Comparison of ENCODE assay signal across 14 cellular contexts in genomic region chr7:139181404-139181803, GRCh38. TPM values are rescaled to one million over a fixed set of nuclear protein-coding genes. Genes with fewer than 3 reads are reported as not detected.
DNase-seq lines count a peak whose midpoint lies in the region; TF ChIP-seq lines count a peak whose summit lies in the region.
"Had no signal": no experiment of that assay in that cellular context is flagged by ENCODE, and none has a peak within 500 bp of the region (broad histone marks: within the 10 kb centered on the region; RNA-seq: fewer than 3 reads in every experiment).

No MANE protein-coding gene starts in this region.

- peaks cover 27% of the 10 kb centered on the region for H3F3A ChIP-seq in SK-N-SH (replicated peaks; ENCODE audit: insufficient read depth)

- no peak overlapping the region for H3K4me3 ChIP-seq in HUES48 (ENCODE audit: low read depth, low read length)
- H3K4me3 ChIP-seq in SK-N-SH (ENCODE audit: low read depth in 2 of 2, low read length in 1 of 2) = no peak overlapping the region
- no peak overlapping the region for H3K4me3 ChIP-seq in sigmoid colon
- H3K4me3 ChIP-seq: SJSA1 had no signal

- 54% methylated on average over 2 of the region's 2 CpGs for WGBS in SK-N-SH (ENCODE audit: low lambda C conversion rate)
- WGBS in sigmoid colon, 2 donors = 89 to 93% methylated on average over 2 of the region's 2 CpGs

- H3K27me3 ChIP-seq in HUES48 (ENCODE audit: control insufficient read depth, insufficient read depth, low read length) (no peaks in the 10 kb centered on the region), SK-N-SH (ENCODE audit: insufficient read depth) (no peaks in the 10 kb centered on the region), sigmoid colon (no peaks in the 10 kb centered on the region)
- H3K27me3 ChIP-seq: SJSA1 had no signal

- no peak for TF ChIP-seq POLR2A in sigmoid colon (IDR thresholded peaks at IDR 0.05)

- TF ChIP-seq CTCF in SK-N-SH (IDR thresholded peaks at IDR 0.05) = no peak
- no peak for TF ChIP-seq CTCF in sigmoid colon (IDR thresholded peaks at IDR 0.05)

- POLR2A ChIA-PET in SK-N-SH (lab: Yijun Ruan, JAX) = no interaction called here

- no peak overlapping the region for H2AFZ ChIP-seq in SK-N-SH (ENCODE audit: low read depth)

- H3K4me1 ChIP-seq in HUES48 (ENCODE audit: control insufficient read depth, insufficient read depth, low read length) = peaks cover 38% of the 10 kb centered on the region
- H3K4me1 ChIP-seq in SK-N-SH (ENCODE audit: control insufficient read depth in 1 of 2, insufficient read depth in 2 of 2, low read depth in 1 of 2, low read length in 1 of 2) = peaks cover 2 to 11% of the 10 kb centered on the region in 2 experiments; a peak in 1 of 4 replicates
- no peaks in the 10 kb centered on the region for H3K4me1 ChIP-seq in sigmoid colon

- H3K9me3 ChIP-seq in HUES48 (ENCODE audit: control insufficient read depth, insufficient read depth, low read length) (no peaks in the 10 kb centered on the region), SK-N-SH (no peaks in the 10 kb centered on the region), sigmoid colon (no peaks in the 10 kb centered on the region)
- H3K9me3 ChIP-seq: SJSA1 had no signal

- CTCF ChIA-PET in SK-N-SH (lab: Yijun Ruan, JAX) = interaction anchor here (1.1 kb wide), 1 partner anchor 38 kb away, joined by 3 read pairs; no protein-coding TSS in a partner anchor

- no peaks in the 10 kb centered on the region for H3K9me2 ChIP-seq in SK-N-SH

- intact Hi-C loops in sigmoid colon (cut with DNase I) = no loop called here

- TF ChIP-seq RAD21 in SK-N-SH (IDR thresholded peaks at IDR 0.05; ENCODE audit: low read length) = no peak

- no peak for TF ChIP-seq EP300 in SK-N-SH (IDR thresholded peaks at IDR 0.05; ENCODE audit: borderline replicate concordance in 1 of 2, low read depth in 1 of 2, low read length in 1 of 2)
- TF ChIP-seq EP300 in sigmoid colon (IDR thresholded peaks at IDR 0.05) = no peak

- no peaks in the 10 kb centered on the region for H3K79me2 ChIP-seq in SK-N-SH (ENCODE audit: insufficient read depth)

- no peaks in the 10 kb centered on the region for H4K20me1 ChIP-seq in SK-N-SH (ENCODE audit: insufficient read depth)

- H3K27ac ChIP-seq in HUES48 (ENCODE audit: low read depth, low read length) (peak overlapping the region; percentile 81), SK-N-SH (ENCODE audit: low read depth in 2 of 2, low read length in 1 of 2) (peak overlapping the region in 1 of 2 experiments; percentile 64; a peak in 2 of 4 replicates), epithelial cell of prostate (peak overlapping the region; percentile 42), sigmoid colon (no peak overlapping the region)
- H3K27ac ChIP-seq: SJSA1 had no signal

- H3K9ac ChIP-seq in HUES48 (ENCODE audit: low read depth, low read length) (no peak overlapping the region), SK-N-SH (no peak overlapping the region)

- DNase-seq in EL = peak; percentile 20
- no peak for DNase-seq in SK-N-SH
- no peak for DNase-seq in epithelial cell of prostate (ENCODE audit: low read depth, low spot score)
- no peak for DNase-seq in DMS79 treated with DMSO at 0.1 percent for 48 hours (lab: John Stamatoyannopoulos, UW)
- DNase-seq in islet precursor cell = no peak
- no peak for DNase-seq in sigmoid colon
- no peak for DNase-seq in DMS 273 treated with DMSO at 0.1 percent for 48 hours (lab: John Stamatoyannopoulos, UW)
- DNase-seq: C1 segment of cervical spinal cord, MM.1S, NCI-H187, NCI-H446, NCI-H69 had no signal

- H3K4me2 ChIP-seq in SK-N-SH = no peak overlapping the region

- H3K36me3 ChIP-seq in HUES48 (ENCODE audit: control insufficient read depth, insufficient read depth, low read length) (no peaks in the 10 kb centered on the region), SK-N-SH (replicated peaks in 1 of 2; ENCODE audit: control insufficient read depth in 1 of 2, insufficient read depth in 2 of 2, low read length in 1 of 2) (peaks cover 16 to 33% of the 10 kb centered on the region in 2 experiments), sigmoid colon (peaks cover 0 to 42% (median 3%) of the 10 kb centered on the region in 4 donors)
- H3K36me3 ChIP-seq: SJSA1 had no signal

TF ChIP-seq in SK-N-SH, 30 proteins besides CTCF, POLR2A, EP300 and RAD21:
- peak; percentile 36; the same call in 1 of the 2 replicates for TF ChIP-seq JUND (IDR thresholded peaks at IDR 0.05)
- TF ChIP-seq REST (IDR thresholded peaks at IDR 0.05; ENCODE audit: low read depth, low read length) = no peak
- TF ChIP-seq RXRA (IDR thresholded peaks at IDR 0.05; ENCODE audit: borderline replicate concordance, low read depth) = no peak
- TF ChIP-seq EZH2phosphoT487 (IDR thresholded peaks at IDR 0.05; ENCODE audit: borderline replicate concordance, low read depth) = no peak
- TF ChIP-seq FOXM1 (IDR thresholded peaks at IDR 0.05; ENCODE audit: low read depth) = no peak
- no peak for TF ChIP-seq SMC3 (IDR thresholded peaks at IDR 0.05; ENCODE audit: low read depth, low read length)
- TF ChIP-seq, protein P1, sequence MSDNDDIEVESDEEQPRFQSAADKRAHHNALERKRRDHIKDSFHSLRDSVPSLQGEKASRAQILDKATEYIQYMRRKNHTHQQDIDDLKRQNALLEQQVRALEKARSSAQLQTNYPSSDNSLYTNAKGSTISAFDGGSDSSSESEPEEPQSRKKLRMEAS (IDR thresholded peaks at IDR 0.05; ENCODE audit: low read depth) = no peak
- no peak for TF ChIP-seq POLR2AphosphoS5 (IDR thresholded peaks at IDR 0.05; ENCODE audit: low read depth, low read length)
- no peak for TF ChIP-seq RCOR1 (IDR thresholded peaks at IDR 0.05; ENCODE audit: low read length)
- no peak for TF ChIP-seq USF2 (IDR thresholded peaks at IDR 0.05; ENCODE audit: borderline replicate concordance, low read depth, low read length)
- no peak for TF ChIP-seq MEF2A (IDR thresholded peaks at IDR 0.05; ENCODE audit: borderline replicate concordance, low read depth)
- TF ChIP-seq, protein P2, sequence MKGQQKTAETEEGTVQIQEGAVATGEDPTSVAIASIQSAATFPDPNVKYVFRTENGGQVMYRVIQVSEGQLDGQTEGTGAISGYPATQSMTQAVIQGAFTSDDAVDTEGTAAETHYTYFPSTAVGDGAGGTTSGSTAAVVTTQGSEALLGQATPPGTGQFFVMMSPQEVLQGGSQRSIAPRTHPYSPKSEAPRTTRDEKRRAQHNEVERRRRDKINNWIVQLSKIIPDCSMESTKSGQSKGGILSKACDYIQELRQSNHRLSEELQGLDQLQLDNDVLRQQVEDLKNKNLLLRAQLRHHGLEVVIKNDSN (IDR thresholded peaks at IDR 0.05; ENCODE audit: borderline replicate concordance, low read depth) = no peak
- TF ChIP-seq TEAD4 (IDR thresholded peaks at IDR 0.05; ENCODE audit: borderline replicate concordance, insufficient read depth) = no peak
- TF ChIP-seq FOSL2 (IDR thresholded peaks at IDR 0.05; ENCODE audit: borderline replicate concordance, low read depth) = peak; percentile 16; the same call in 1 of the 2 replicates
- TF ChIP-seq CHD2 (IDR thresholded peaks at IDR 0.05; ENCODE audit: low read length, partially characterized antibody) = no peak
- peak; percentile 61 for TF ChIP-seq PBX3 (IDR thresholded peaks at IDR 0.05)

RNA-seq across cellular contexts. Expression of gene UBN2, which starts 49.6 kb away (rescaled TPM):
- 2.0 and 2.9 TPM in 2 replicates for polyA plus RNA-seq in SK-N-SH (2012; rRNA removed)
- polyA plus RNA-seq in SK-N-SH (2012; cell fraction: cytosol; rRNA removed) = 1.7 and 1.8 TPM in 2 replicates
- 5.6 and 10.5 TPM in 2 replicates for polyA plus RNA-seq in SK-N-SH (2012; cell fraction: nucleus; rRNA removed)
- total RNA-seq in sigmoid colon = 10 to 100 TPM; 13.2 to 22.7 (median 14.2) TPM
- 1 to 10 TPM in 2 of 3 donors, under 1 TPM in 1; 0.92 to 3.2 (median 1.2) TPM for polyA plus RNA-seq in sigmoid colon

Comparison
In these comparisons a context has a peak if more than half of its experiments do, and no peak if none do; other contexts are left out.
1. H3K27ac ChIP-seq: peak in HUES48 (single experiment) and epithelial cell of prostate (single experiment); none in sigmoid colon (0 of 4).